In the genomic region with DNA sequence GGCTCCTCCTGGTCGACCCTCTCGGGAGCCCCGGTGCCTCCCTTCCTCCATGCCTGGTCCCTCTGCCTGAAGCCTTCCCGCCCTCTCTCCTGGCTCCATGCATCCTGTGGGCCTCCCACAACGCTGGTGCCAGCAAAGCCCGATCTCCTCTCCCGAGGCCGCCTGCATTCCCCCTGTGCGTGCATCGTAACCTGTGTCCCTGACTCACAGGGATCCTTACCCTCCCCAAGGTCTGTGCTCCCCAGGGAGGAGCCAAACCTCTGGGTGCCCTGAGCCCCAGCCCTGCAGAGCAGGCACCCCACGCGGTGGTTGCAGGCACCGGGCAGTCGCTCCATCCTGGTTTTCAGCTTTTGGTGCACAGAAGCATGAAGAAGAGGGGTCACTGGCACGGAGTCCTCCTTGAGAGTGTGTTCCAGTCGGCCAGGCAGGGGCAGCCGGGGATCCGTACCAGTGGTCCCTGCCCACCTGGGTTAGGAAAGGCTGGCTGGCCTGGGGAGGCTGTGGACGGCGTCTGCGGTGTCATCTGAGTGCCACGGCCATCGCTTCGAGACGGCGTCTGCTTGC, we compare ENCODE assay signal across 1 cellular context.
TF ChIP-seq lines count a peak whose summit lies in the region.

No MANE protein-coding gene starts in this region.

TF ChIP-seq in K562, 482 proteins besides CTCF, POLR2A, EP300 and RAD21:
- peak in 1 of 2 experiments; percentile 30 for TF ChIP-seq E2F6 (IDR thresholded peaks at IDR 0.05; ENCODE audit: borderline replicate concordance in 1 of 2, extremely low read depth in 1 of 2, insufficient read depth in 1 of 2, insufficient read length in 1 of 2, low read depth in 1 of 2, low read length in 1 of 2, poor library complexity in 1 of 2, severe bottlenecking in 1 of 2)
- no peak for TF ChIP-seq NFYB (IDR thresholded peaks at IDR 0.05; ENCODE audit: extremely low read depth, insufficient read length)
- no peak for TF ChIP-seq FOXJ3 (CRISPR knock-in tag; IDR thresholded peaks at IDR 0.05)
- peak; percentile 75 for TF ChIP-seq ZNF263 (CRISPR knock-in tag; IDR thresholded peaks at IDR 0.05; ENCODE audit: borderline replicate concordance)
- TF ChIP-seq KAT8 (IDR thresholded peaks at IDR 0.05; ENCODE audit: low read depth): peak; percentile 35; the same call in 1 of the 2 replicates
- TF ChIP-seq GABPB2 (CRISPR knock-in tag; conservative IDR thresholded peaks at IDR 0.05): no peak
- 0 out of 2 replicates have a peak, but pooled peaks have one; percentile 16 for TF ChIP-seq ZNF395 (CRISPR knock-in tag; IDR thresholded peaks at IDR 0.05)
- TF ChIP-seq, protein P1, sequence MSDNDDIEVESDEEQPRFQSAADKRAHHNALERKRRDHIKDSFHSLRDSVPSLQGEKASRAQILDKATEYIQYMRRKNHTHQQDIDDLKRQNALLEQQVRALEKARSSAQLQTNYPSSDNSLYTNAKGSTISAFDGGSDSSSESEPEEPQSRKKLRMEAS (CRISPR knock-in tag; IDR thresholded peaks at IDR 0.05): 0 out of 2 replicates have a peak, but pooled peaks have one; percentile 52
- TF ChIP-seq ZNF143 (CRISPR knock-in tag; IDR thresholded peaks at IDR 0.05): peak; percentile 65
- TF ChIP-seq ZNF212 (CRISPR knock-in tag; IDR thresholded peaks at IDR 0.05): no peak
- TF ChIP-seq RERE (CRISPR knock-in tag; IDR thresholded peaks at IDR 0.05; ENCODE audit: borderline replicate concordance): no peak
TF ChIP-seq in K562: peak in this region for 6.
